ENCODE assay signal across 8 cellular contexts in genomic region chr7:114922652-114923402, GRCh38. TPM values are rescaled to one million over a fixed set of nuclear protein-coding genes. Genes with fewer than 3 reads are reported as not detected.
A peak's percentile ranks its signal among the peaks of the same experiment; 100 is the strongest.
DNase-seq lines count a peak whose midpoint lies in the region; ATAC-seq and TF ChIP-seq lines count a peak whose summit lies in the region.

No MANE protein-coding gene starts in this region.

- ATAC-seq in HG03025 (IDR thresholded peaks at IDR 0.05; ENCODE audit: low FRiP score, unreplicated experiment) (peak; percentile 37), psoas muscle (peak; percentile 53 to 71 (median 68))

- peaks cover 3% of the 10 kb centered on the region; the same call in 1 of the 2 replicates for H3F3A ChIP-seq in PC-9 (ENCODE audit: insufficient read depth, low read depth)

- H3K36me3 ChIP-seq in PC-9 (ENCODE audit: low read depth) (peaks cover 20% of the 10 kb centered on the region; the same call in 1 of the 2 replicates), cardiac muscle cell (no peaks in the 10 kb centered on the region), psoas muscle (ENCODE audit: insufficient read depth in 1 of 2, low read depth in 1 of 2) (no peaks in the 10 kb centered on the region)

- TF ChIP-seq CTCF in PC-9 (conservative IDR thresholded peaks at IDR 0.05) = no peak
- TF ChIP-seq CTCF in cardiac muscle cell (IDR thresholded peaks at IDR 0.05; ENCODE audit: low read depth, low read length) = no peak
- no peak for TF ChIP-seq CTCF in psoas muscle (IDR thresholded peaks at IDR 0.05)

- H3K27ac ChIP-seq in PC-9 (peak overlapping the region; percentile 55), cardiac muscle cell (no peak overlapping the region), psoas muscle (peak overlapping the region; percentile 78)

- no peaks in the 10 kb centered on the region for H4K20me1 ChIP-seq in PC-9 (ENCODE audit: insufficient read depth)

- peaks cover 24% of the 10 kb centered on the region for H3K4me1 ChIP-seq in PC-9 (replicated peaks; ENCODE audit: insufficient read depth)
- peaks cover 9% of the 10 kb centered on the region for H3K4me1 ChIP-seq in cardiac muscle cell (ENCODE audit: low read depth)
- peaks cover 17% of the 10 kb centered on the region for H3K4me1 ChIP-seq in psoas muscle

- peak overlapping the region; percentile 61 for H3K4me3 ChIP-seq in PC-9
- H3K4me3 ChIP-seq in cardiac muscle cell = peak overlapping the region; percentile 92
- peak overlapping the region; percentile 78 for H3K4me3 ChIP-seq in psoas muscle

- intact Hi-C loops in PC-9 (cut with micrococcal nuclease; ENCODE audit: unreplicated experiment) (loop anchor here (5.0 to 10.0 kb wide), 2 partner anchors 64 to 312 kb away; no protein-coding TSS in a partner anchor), psoas muscle (cut with DNase I) (loop anchor here in 1 of 2 donors (5.0 kb wide), 1 partner anchor 64 kb away; no protein-coding TSS in a partner anchor)

- no peaks in the 10 kb centered on the region for H3K27me3 ChIP-seq in PC-9 (ENCODE audit: insufficient read depth, low read depth)
- H3K27me3 ChIP-seq in cardiac muscle cell = no peaks in the 10 kb centered on the region
- no peaks in the 10 kb centered on the region for H3K27me3 ChIP-seq in psoas muscle (ENCODE audit: insufficient read depth in 3 of 3, low read length in 2 of 3)

- H3K4me2 ChIP-seq in PC-9 = peak overlapping the region; percentile 72

- POLR2A ChIA-PET in PC-9 (lab: Charles Lee; ENCODE audit: unreplicated experiment) = no interaction called here

- no peaks in the 10 kb centered on the region for H3K9me2 ChIP-seq in PC-9 (ENCODE audit: insufficient read depth)

- DNase-seq in SKM-1 treated with dmso at 0.1 percent for 144 hours (lab: John Stamatoyannopoulos, UW; ENCODE audit: unreplicated experiment) (peak; percentile 61), SKM-1 (lab: John Stamatoyannopoulos, UW; ENCODE audit: unreplicated experiment) (no peak), PC-9 (peak; percentile 49 to 59), cardiac muscle cell (ENCODE audit: low read depth in 1 of 2, low spot score in 1 of 2) (peak; percentile 60 to 86), psoas muscle (peak; percentile 26 to 59), amniotic stem cell (lab: John Stamatoyannopoulos, UW) (no peak)
- DNase-seq in activated naive CD4-positive, alpha-beta T cell (lab: John Stamatoyannopoulos, UW) = peak; percentile 18 to 41 (median 24)

- CTCF ChIA-PET in PC-9 (lab: Charles Lee) = interaction anchor here (0.6 to 1.1 kb wide), 3 partner anchors 104 to 928 kb away, joined by 3 to 4 read pairs (median 3); no protein-coding TSS in a partner anchor

- H3K79me2 ChIP-seq in PC-9 (ENCODE audit: low read depth) = peaks cover 41% of the 10 kb centered on the region

- peak overlapping the region; percentile 96 for H2AFZ ChIP-seq in PC-9

- no peaks in the 10 kb centered on the region for H3K9me3 ChIP-seq in PC-9 (ENCODE audit: insufficient read depth, low read depth)
- no peaks in the 10 kb centered on the region for H3K9me3 ChIP-seq in cardiac muscle cell (ENCODE audit: low read depth)
- no peaks in the 10 kb centered on the region for H3K9me3 ChIP-seq in psoas muscle

- 1% methylated on average over 47 to 51 of the region's 51 CpGs for WGBS in psoas muscle, 3 donors

- TSS peak; percentile 40 for BruUV-seq in PC-9 (replicated peaks; lab: Mats Ljungman, UMichigan)

RNA-seq across cellular contexts. Expression of gene MDFIC, which starts 0.9 kb away (rescaled TPM):
- 38.9 and 39.8 TPM in 2 replicates for total RNA-seq in PC-9 (2021)
- total RNA-seq in cardiac muscle cell = 7.1 and 11.6 TPM in 2 replicates
- 11.7 and 15.2 TPM in 2 replicates for polyA plus RNA-seq in cardiac muscle cell
- total RNA-seq in psoas muscle = 10 to 100 TPM in 1 of 4 donors, 1 to 10 TPM in 3; 5.5 to 14.6 (median 8.2) TPM
- 1 to 10 TPM; 2.7 to 7.1 (median 2.9) TPM for polyA plus RNA-seq in psoas muscle

Comparison
In these comparisons a context has a peak if more than half of its experiments do, and no peak if none do; other contexts are left out.
1. DNase-seq: peak in SKM-1 treated with dmso at 0.1 percent for 144 hours (single experiment), PC-9 (2 of 2), activated naive CD4-positive, alpha-beta T cell (4 of 4), cardiac muscle cell (2 of 2) and psoas muscle (2 of 2); none in SKM-1 (single experiment) and amniotic stem cell (single experiment).
2. Peak in every context shown above with its lines, with median percentiles within 50 percentile points of each other: H3K4me3 ChIP-seq.